Comparison of ENCODE assay signal across 10 cellular contexts in the genomic region with DNA sequence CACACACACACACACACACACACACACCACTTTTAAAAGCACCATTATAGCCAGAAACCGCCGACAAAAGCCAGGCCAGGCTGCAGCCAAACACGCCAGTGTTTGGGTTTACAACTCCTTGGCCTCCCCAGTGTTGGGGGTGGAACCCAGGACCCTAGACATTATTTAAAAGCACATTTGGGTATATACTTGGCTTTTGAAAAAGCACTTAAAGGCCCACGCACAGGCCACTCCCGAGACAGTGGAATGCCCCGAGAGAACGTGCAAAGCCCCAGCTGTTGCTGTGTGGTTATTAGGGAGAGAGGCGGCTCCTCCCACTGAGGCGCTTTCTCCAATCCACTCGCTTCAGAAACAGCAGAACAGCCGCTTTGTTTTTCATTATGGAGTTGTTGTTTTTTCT. TPM values are rescaled to one million over a fixed set of nuclear protein-coding genes. Genes with fewer than 3 reads are reported as not detected.
DNase-seq lines count a peak whose midpoint lies in the region; ATAC-seq and TF ChIP-seq lines count a peak whose summit lies in the region.
"Had no signal": no experiment of that assay in that cellular context is flagged by ENCODE, and none has a peak within 500 bp of the region (broad histone marks: within the 10 kb centered on the region; RNA-seq: fewer than 3 reads in every experiment).

No MANE protein-coding gene starts in this region.

- no TSS peak for BruUV-seq in Caco-2 (replicated peaks; lab: Mats Ljungman, UMichigan)

- H3K9me3 ChIP-seq in heart right ventricle (peaks cover 0 to 13% (median 0%) of the 10 kb centered on the region in 11 donors), Caco-2 (no peaks in the 10 kb centered on the region)

- H3K4me1 Mint-ChIP-seq in Caco-2 (ENCODE audit: low read depth, unreplicated experiment): no peaks in the 10 kb centered on the region

- intact Hi-C loops in heart right ventricle (cut with DNase I): no loop called here
- intact Hi-C loops in Caco-2 (cut with micrococcal nuclease; ENCODE audit: unreplicated experiment): no loop called here

- no peaks in the 10 kb centered on the region for H3K4me1 ChIP-seq in heart right ventricle
- no peaks in the 10 kb centered on the region for H3K4me1 ChIP-seq in Caco-2

- H3K4me3 ChIP-seq in AG10803 (ENCODE audit: low read length) (peak overlapping the region; percentile 36), heart right ventricle (no peak overlapping the region), Caco-2 (ENCODE audit: low read depth, low read length) (no peak overlapping the region)

- no peak overlapping the region for H3K4me3 Mint-ChIP-seq in Caco-2 (ENCODE audit: unreplicated experiment)
- H3K4me3 Mint-ChIP-seq: CD8-positive, alpha-beta T cell had no signal

- WGBS in heart right ventricle, 2 donors: 69 to 71% methylated on average over 11 of the region's 11 CpGs

- H3K36me3 ChIP-seq in heart right ventricle: no peaks in the 10 kb centered on the region
- no peaks in the 10 kb centered on the region for H3K36me3 ChIP-seq in Caco-2 (ENCODE audit: control insufficient read depth, insufficient read depth, low read length)

- H3K9me3 Mint-ChIP-seq in Caco-2 (ENCODE audit: unreplicated experiment): no peaks in the 10 kb centered on the region
- H3K9me3 Mint-ChIP-seq: CD8-positive, alpha-beta T cell had no signal

- peak in 7 of 8 donors; percentile 67 to 86 (median 79) for ATAC-seq in heart right ventricle
- ATAC-seq: CD8-positive, alpha-beta T cell had no signal

- H3K27ac ChIP-seq in heart right ventricle: no peak overlapping the region
- H3K27ac ChIP-seq: HL-60 had no signal

- CTCF ChIA-PET in Caco-2 (lab: Charles Lee): no interaction called here

- TF ChIP-seq CTCF in AG10803 (conservative IDR thresholded peaks at IDR 0.05; ENCODE audit: low read length): no peak
- TF ChIP-seq CTCF in heart right ventricle (IDR thresholded peaks at IDR 0.05): no peak
- TF ChIP-seq CTCF in Caco-2 (IDR thresholded peaks at IDR 0.05; ENCODE audit: insufficient read depth in 1 of 2, low read depth in 1 of 2, low read length in 1 of 2, severe bottlenecking in 1 of 2, unreplicated experiment in 1 of 2): no peak

- POLR2A ChIA-PET in Caco-2 (lab: Charles Lee): no interaction called here

- H3K27me3 ChIP-seq in heart right ventricle (no peaks in the 10 kb centered on the region), Caco-2 (replicated peaks; ENCODE audit: control insufficient read depth, insufficient read depth, low read length) (no peaks in the 10 kb centered on the region)

- DNase-seq in AG10803 (ENCODE audit: low read depth) (peak; percentile 87), amniotic epithelial cell (ENCODE audit: low read depth) (peak; percentile 76), heart right ventricle (peak in 1 of 2 donors; percentile 23), pons (ENCODE audit: low spot score) (peak; percentile 39), DMS79 (lab: John Stamatoyannopoulos, UW) (no peak), Caco-2 (no peak), NCI-H2171 treated with DMSO at 0.1 percent for 48 hours (lab: John Stamatoyannopoulos, UW) (no peak)
- no peak for DNase-seq in stimulated activated CD4-positive, alpha-beta T cell treated with anti-CD3 and anti-CD28 coated beads, Interleukin-4, amount 100 ng/mL, for 4 hours
- DNase-seq: CD8-positive, alpha-beta T cell had no signal

- H3K27me3 Mint-ChIP-seq in Caco-2 (ENCODE audit: insufficient read depth, unreplicated experiment): peaks cover 4% of the 10 kb centered on the region

- H3K27ac Mint-ChIP-seq in Caco-2 (ENCODE audit: unreplicated experiment): no peak overlapping the region
- H3K27ac Mint-ChIP-seq: CD8-positive, alpha-beta T cell had no signal

- no peaks in the 10 kb centered on the region for H3K36me3 Mint-ChIP-seq in Caco-2 (ENCODE audit: insufficient read depth, unreplicated experiment)

RNA-seq across cellular contexts. Expression of a gene that starts 38.2 kb away (rescaled TPM):
- total RNA-seq in heart right ventricle: 1 to 10 TPM in 8 of 10 donors, under 1 TPM in 2; 0.53 to 3.5 (median 2.0) TPM
- under 1 TPM; 0.51 to 0.84 TPM for polyA plus RNA-seq in heart right ventricle
- 3.5 and 3.6 TPM in 2 replicates for total RNA-seq in Caco-2 (2022)

Comparison
In these comparisons a context has a peak if more than half of its experiments do, and no peak if none do; other contexts are left out.
1. DNase-seq: peak in AG10803 (single experiment), amniotic epithelial cell (single experiment) and pons (single experiment); none in DMS79 (single experiment), stimulated activated CD4-positive, alpha-beta T cell treated with anti-CD3 and anti-CD28 coated beads, Interleukin-4, amount 100 ng/mL, for 4 hours (0 of 2), Caco-2 (0 of 2) and NCI-H2171 treated with DMSO at 0.1 percent for 48 hours (single experiment).